Comparison of ENCODE assay signal across 15 cellular contexts in genomic region chr13:97005631-97006262, GRCh38. TPM values are rescaled to one million over a fixed set of nuclear protein-coding genes. Genes with fewer than 3 reads are reported as not detected.
DNase-seq lines count a peak whose midpoint lies in the region; TF ChIP-seq lines count a peak whose summit lies in the region.
"Had no signal": no experiment of that assay in that cellular context is flagged by ENCODE, and none has a peak within 500 bp of the region (broad histone marks: within the 10 kb centered on the region; RNA-seq: fewer than 3 reads in every experiment).

No MANE protein-coding gene starts in this region.

- WGBS in trophoblast cell (ENCODE audit: extremely low coverage, insufficient coverage, insufficient read length) = no CpG with 5 or more reads among the region's 1 CpG
- 30 to 73% (median 67%) methylated on average over 1 of the region's 1 CpG for WGBS in ovary, 3 donors

- no peak overlapping the region for H4K12ac ChIP-seq in trophoblast cell (ENCODE audit: low read depth, low read length)

- peak overlapping the region; percentile 79 for H2BK120ac ChIP-seq in trophoblast cell (ENCODE audit: insufficient read depth, low read length, poor library complexity)

- DNase-seq in GM03348 (ENCODE audit: low spot score) (peak; percentile 28), SJCRH30 (peak; percentile 6 to 10), fibroblast of gingiva (ENCODE audit: low read depth) (peak; percentile 33), trophoblast cell (peak; percentile 81 to 89), erythroblast (lab: John Stamatoyannopoulos, UW) (no peak), ovary (no peak), NCI-H2227 treated with DMSO at 0.1 percent for 48 hours (lab: John Stamatoyannopoulos, UW) (no peak), Caco-2 (no peak)
- DNase-seq: activated CD4-positive, alpha-beta T cell treated with anti-CD3 and anti-CD28 coated beads, Interleukin-2, amount 50 U/mL, for 48 hours; activated T-cell treated with anti-CD3 and anti-CD28 coated beads, Interleukin-2, amount 50 U/mL, for 24 hours; midbrain; NCI-H2029; NCI-H524 treated with DMSO at 0.1 percent for 48 hours had no signal

- H3K18ac ChIP-seq in trophoblast cell (ENCODE audit: low read length) = peak overlapping the region; percentile 36

- H3K4me3 Mint-ChIP-seq in Caco-2 (ENCODE audit: unreplicated experiment) = no peak overlapping the region
- H3K4me3 Mint-ChIP-seq: activated T-cell treated with anti-CD3 and anti-CD28 coated beads, Interleukin-2, amount 50 U/mL, for 24 hours had no signal

- H3K27ac ChIP-seq in SJCRH30 = no peak overlapping the region
- H3K27ac ChIP-seq in trophoblast cell (ENCODE audit: low read depth, low read length) = peak overlapping the region; percentile 94
- H3K27ac ChIP-seq in ovary = no peak overlapping the region

- no peak overlapping the region for H3K9ac ChIP-seq in trophoblast cell (ENCODE audit: low read length)

- intact Hi-C loops in ovary (cut with DNase I) (no loop called here), Caco-2 (cut with micrococcal nuclease; ENCODE audit: unreplicated experiment) (no loop called here)

- no peak for TF ChIP-seq CTCF in ovary (IDR thresholded peaks at IDR 0.05)
- TF ChIP-seq CTCF in Caco-2 (IDR thresholded peaks at IDR 0.05; ENCODE audit: insufficient read depth in 1 of 2, low read depth in 1 of 2, low read length in 1 of 2, severe bottlenecking in 1 of 2, unreplicated experiment in 1 of 2) = no peak

- H3K36me3 ChIP-seq in SJCRH30 (no peaks in the 10 kb centered on the region), trophoblast cell (ENCODE audit: control insufficient read depth in 1 of 2, insufficient read depth in 2 of 2, low read length in 2 of 2) (no peaks in the 10 kb centered on the region), ovary (no peaks in the 10 kb centered on the region), Caco-2 (ENCODE audit: control insufficient read depth, insufficient read depth, low read length) (no peaks in the 10 kb centered on the region)

- H3K9me3 ChIP-seq in SJCRH30 (replicated peaks) (no peaks in the 10 kb centered on the region), trophoblast cell (ENCODE audit: insufficient read depth, low read depth, low read length) (no peaks in the 10 kb centered on the region), ovary (no peaks in the 10 kb centered on the region), Caco-2 (no peaks in the 10 kb centered on the region)

- H3K23ac ChIP-seq in trophoblast cell (ENCODE audit: low read length) = peak overlapping the region; percentile 23

- peak overlapping the region; percentile 48 for H2BK12ac ChIP-seq in trophoblast cell (ENCODE audit: low read length)

- CTCF ChIA-PET in Caco-2 (lab: Charles Lee) = interaction anchor here (1.1 kb wide), 1 partner anchor 13 kb away, joined by 5 read pairs; no protein-coding TSS in a partner anchor

- H2AK5ac ChIP-seq in trophoblast cell (ENCODE audit: low read length) = peak overlapping the region; percentile 98

- H2AFZ ChIP-seq in trophoblast cell (ENCODE audit: insufficient read depth, low read length, poor library complexity) = peak overlapping the region; percentile 30

- peaks cover 7% of the 10 kb centered on the region for H3K4me1 ChIP-seq in SJCRH30
- H3K4me1 ChIP-seq in trophoblast cell (ENCODE audit: control insufficient read depth in 1 of 2, insufficient read depth in 2 of 2, low read length in 2 of 2) = peaks cover 16 to 23% of the 10 kb centered on the region in 2 experiments
- H3K4me1 ChIP-seq in ovary (ENCODE audit: insufficient read depth) = no peaks in the 10 kb centered on the region
- peaks cover 9% of the 10 kb centered on the region for H3K4me1 ChIP-seq in Caco-2

- peak overlapping the region; percentile 78 for H2BK5ac ChIP-seq in trophoblast cell (ENCODE audit: low read depth, low read length, poor library complexity)

- no peaks in the 10 kb centered on the region for H3K36me3 Mint-ChIP-seq in Caco-2 (ENCODE audit: insufficient read depth, unreplicated experiment)

- H3K4me3 ChIP-seq in SJCRH30 = no peak overlapping the region
- no peak overlapping the region for H3K4me3 ChIP-seq in trophoblast cell (ENCODE audit: low read depth, low read length)
- no peak overlapping the region for H3K4me3 ChIP-seq in ovary
- no peak overlapping the region for H3K4me3 ChIP-seq in Caco-2 (ENCODE audit: low read depth, low read length)

- H3K4me1 Mint-ChIP-seq in Caco-2 (ENCODE audit: low read depth, unreplicated experiment) = peaks cover 7% of the 10 kb centered on the region

- peak overlapping the region; percentile 97 for H3K14ac ChIP-seq in trophoblast cell (ENCODE audit: low read length)

- H3K27ac Mint-ChIP-seq in Caco-2 (ENCODE audit: unreplicated experiment) = no peak overlapping the region
- H3K27ac Mint-ChIP-seq: activated T-cell treated with anti-CD3 and anti-CD28 coated beads, Interleukin-2, amount 50 U/mL, for 24 hours had no signal

- peaks cover 6% of the 10 kb centered on the region for H3K79me2 ChIP-seq in trophoblast cell (ENCODE audit: control insufficient read depth, insufficient read depth, low read length, poor library complexity)

- H4K8ac ChIP-seq in trophoblast cell (ENCODE audit: low read depth, low read length) = peak overlapping the region; percentile 82

- H3K4me2 ChIP-seq in trophoblast cell (ENCODE audit: low read length) = peak overlapping the region; percentile 0

- peak overlapping the region; percentile 84 for H4K91ac ChIP-seq in trophoblast cell (ENCODE audit: low read depth, low read length)

- TF ChIP-seq EP300 in ovary (IDR thresholded peaks at IDR 0.05) = no peak

- TF ChIP-seq POLR2A in erythroblast (IDR thresholded peaks at IDR 0.05; ENCODE audit: low read length) = no peak
- no peak for TF ChIP-seq POLR2A in ovary (IDR thresholded peaks at IDR 0.05)

- H3K27me3 ChIP-seq in SJCRH30 (no peaks in the 10 kb centered on the region; the same call in 1 of the 2 replicates), trophoblast cell (ENCODE audit: insufficient read depth, low read length) (no peaks in the 10 kb centered on the region), ovary (no peaks in the 10 kb centered on the region), Caco-2 (replicated peaks; ENCODE audit: control insufficient read depth, insufficient read depth, low read length) (no peaks in the 10 kb centered on the region)

- peaks cover 4% of the 10 kb centered on the region for H3K27me3 Mint-ChIP-seq in Caco-2 (ENCODE audit: insufficient read depth, unreplicated experiment)

- H3K4ac ChIP-seq in trophoblast cell (ENCODE audit: low read depth, low read length) = peak overlapping the region; percentile 87

- BruUV-seq in Caco-2 (replicated peaks; lab: Mats Ljungman, UMichigan) = no TSS peak

- POLR2A ChIA-PET in Caco-2 (lab: Charles Lee) = no interaction called here

- H3K79me1 ChIP-seq in trophoblast cell (ENCODE audit: low read length) = peaks cover 32% of the 10 kb centered on the region

- H3K9me3 Mint-ChIP-seq in Caco-2 (ENCODE audit: unreplicated experiment) = no peaks in the 10 kb centered on the region
- H3K9me3 Mint-ChIP-seq: activated T-cell treated with anti-CD3 and anti-CD28 coated beads, Interleukin-2, amount 50 U/mL, for 24 hours had no signal

RNA-seq across cellular contexts. Expression of gene OXGR1, which starts 11.5 kb away (rescaled TPM):
- not detected in 2 replicates for total RNA-seq in SJCRH30 (2014; rRNA removed; shearing (Covaris generic))
- polyA plus RNA-seq in trophoblast cell (2013) = 18.2 and 18.3 TPM in 2 replicates
- total RNA-seq in ovary (under 1 TPM in 4 of 7 donors, not detected in 3; 0.08 to 0.57 (median 0.39) TPM), Caco-2 (2022) (0.21 TPM in 1 of 2 replicates, not detected in the other)
- polyA plus RNA-seq in ovary = under 1 TPM; 0.04 to 0.72 TPM
- total RNA-seq: OCI-LY7 had no signal
- polyA plus RNA-seq: BJ had no signal

Comparison
In these comparisons a context has a peak if more than half of its experiments do, and no peak if none do; other contexts are left out.
1. DNase-seq: peak in GM03348 (single experiment), SJCRH30 (2 of 2), fibroblast of gingiva (single experiment) and trophoblast cell (2 of 2); none in erythroblast (0 of 2), ovary (0 of 5), NCI-H2227 treated with DMSO at 0.1 percent for 48 hours (single experiment) and Caco-2 (0 of 2).